17 cellular contexts compared by ENCODE assay signal in the genomic region with DNA sequence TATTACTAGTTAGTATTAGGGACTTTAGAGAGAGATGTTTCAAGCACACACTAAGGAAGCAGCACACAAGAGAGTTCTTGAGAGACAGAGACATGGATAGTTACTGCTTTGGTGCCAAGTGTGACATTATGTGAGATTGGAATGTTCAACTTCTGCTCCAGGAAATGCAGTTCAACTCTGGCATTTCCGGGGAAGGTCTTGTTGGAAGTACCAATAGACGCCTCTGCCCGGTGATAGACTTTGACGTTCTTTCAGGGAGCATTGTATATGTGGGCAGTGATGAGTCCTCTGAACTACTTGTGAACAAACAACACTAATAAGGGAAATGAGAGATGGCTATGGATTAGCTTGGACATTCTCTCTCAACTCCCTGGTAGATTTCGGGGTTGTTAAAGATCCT.
DNase-seq lines count a peak whose midpoint lies in the region; ATAC-seq, FAIRE-seq and TF ChIP-seq lines count a peak whose summit lies in the region.
"Had no signal": no experiment of that assay in that cellular context is flagged by ENCODE, and none has a peak within 500 bp of the region (broad histone marks: within the 10 kb centered on the region; RNA-seq: fewer than 3 reads in every experiment).

No MANE protein-coding gene starts in this region.

- POLR2A ChIA-PET in endothelial cell of umbilical vein (lab: Charles Lee) = no interaction called here

- H3K4me3 Mint-ChIP-seq in activated CD4-positive, alpha-beta T cell treated with anti-CD3 and anti-CD28 coated beads, Interleukin-2, amount 10 ng/mL, durations not matched to agents 24 days and 14 days = no peak overlapping the region
- H3K4me3 Mint-ChIP-seq: CD14-positive monocyte; CD4-positive, alpha-beta memory T cell; HFFc6 had no signal

- H3K36me3 ChIP-seq in bronchial epithelial cell (ENCODE audit: control insufficient read depth, insufficient read depth, low read length) = no peaks in the 10 kb centered on the region
- no peaks in the 10 kb centered on the region for H3K36me3 ChIP-seq in endothelial cell of umbilical vein (ENCODE audit: control insufficient read depth in 2 of 2, extremely low read depth in 1 of 2, insufficient read depth in 2 of 2, low read length in 2 of 2)
- H3K36me3 ChIP-seq: BLaER1 had no signal

- H3K79me2 ChIP-seq in endothelial cell of umbilical vein (ENCODE audit: control insufficient read depth, insufficient read depth, low read length) = no peaks in the 10 kb centered on the region

- no peak for ATAC-seq in HG02884 (IDR thresholded peaks at IDR 0.05; ENCODE audit: unreplicated experiment)
- ATAC-seq: HCT116 had no signal

- no peaks in the 10 kb centered on the region for H3K9me1 ChIP-seq in endothelial cell of umbilical vein (replicated peaks; ENCODE audit: control insufficient read depth, extremely low read depth, insufficient read depth, low read length)

- intact Hi-C loops in endothelial cell of umbilical vein (cut with micrococcal nuclease) = no loop called here
- intact Hi-C loops in activated CD4-positive, alpha-beta T cell treated with anti-CD3 and anti-CD28 coated beads, Interleukin-2, amount 10 ng/mL, durations not matched to agents 24 days and 14 days (cut with micrococcal nuclease) = no loop called here

- H3K4me2 ChIP-seq in endothelial cell of umbilical vein (ENCODE audit: insufficient read depth, low read length) = no peak overlapping the region
- H3K4me2 ChIP-seq: BLaER1 had no signal

- CTCF ChIA-PET in endothelial cell of umbilical vein (lab: Charles Lee) = interaction anchor here (1.2 kb wide), 1 partner anchor 611 kb away, joined by 3 read pairs; no protein-coding TSS in a partner anchor

- no peaks in the 10 kb centered on the region for H3K27me3 ChIP-seq in bronchial epithelial cell (ENCODE audit: control insufficient read depth, insufficient read depth, low read length)
- no peaks in the 10 kb centered on the region for H3K27me3 ChIP-seq in endothelial cell of umbilical vein (ENCODE audit: control insufficient read depth in 2 of 2, insufficient read depth in 2 of 2, low read length in 2 of 2)
- H3K27me3 ChIP-seq: BLaER1 had no signal

- TF ChIP-seq POLR2A in endothelial cell of umbilical vein (IDR thresholded peaks at IDR 0.05; ENCODE audit: low read depth, low read length) = no peak

- H3K4me3 ChIP-seq in bronchial epithelial cell (ENCODE audit: low read depth, low read length) (no peak overlapping the region), endothelial cell of umbilical vein (replicated peaks in 1 of 3; ENCODE audit: insufficient read depth in 1 of 3, low read depth in 1 of 3, low read length in 3 of 3) (no peak overlapping the region)
- H3K4me3 ChIP-seq: BLaER1 had no signal

- DNase-seq in A172 (ENCODE audit: low spot score) (peak; percentile 49), bronchial epithelial cell (ENCODE audit: low read depth) (no peak), endothelial cell of umbilical vein (ENCODE audit: low read depth, low spot score) (peak; percentile 1), pulmonary artery endothelial cell (ENCODE audit: low read depth, low spot score) (peak; percentile 0), NCI-H1930 (lab: John Stamatoyannopoulos, UW) (no peak)
- no peak for DNase-seq in activated CD4-positive, alpha-beta T cell treated with anti-CD3 and anti-CD28 coated beads, Interleukin-2, amount 10 ng/mL, durations not matched to agents 24 days and 14 days
- DNase-seq: CD4-positive, alpha-beta memory T cell; DMS79 treated with DMSO at 0.1 percent for 48 hours; GF-D8; GOT3; H7; HFFc6 had no signal

- FAIRE-seq in bronchial epithelial cell (lab: Jason Lieb, UNC) (peak; percentile 50), endothelial cell of umbilical vein (lab: Jason Lieb, UNC) (no peak)

- no TSS peak for BruUV-seq in endothelial cell of umbilical vein (replicated peaks; lab: Mats Ljungman, UMichigan)

- H2AFZ ChIP-seq in endothelial cell of umbilical vein (ENCODE audit: low read depth, low read length) = no peak overlapping the region

- H3K27me3 Mint-ChIP-seq in activated CD4-positive, alpha-beta T cell treated with anti-CD3 and anti-CD28 coated beads, Interleukin-2, amount 10 ng/mL, durations not matched to agents 24 days and 14 days = no peaks in the 10 kb centered on the region
- H3K27me3 Mint-ChIP-seq: CD4-positive, alpha-beta memory T cell had no signal

- TF ChIP-seq CTCF in bronchial epithelial cell (IDR thresholded peaks at IDR 0.05; ENCODE audit: insufficient read depth, low read length, severe bottlenecking) (no peak), endothelial cell of umbilical vein (IDR thresholded peaks at IDR 0.05; ENCODE audit: extremely low read depth in 1 of 2, insufficient read depth in 1 of 2, low read depth in 1 of 2, low read length in 2 of 2) (no peak)

- no peaks in the 10 kb centered on the region for H3K9me3 ChIP-seq in endothelial cell of umbilical vein (replicated peaks; ENCODE audit: control insufficient read depth, insufficient read depth, low read length)
- H3K9me3 ChIP-seq: BLaER1 had no signal

- H3K36me3 Mint-ChIP-seq in activated CD4-positive, alpha-beta T cell treated with anti-CD3 and anti-CD28 coated beads, Interleukin-2, amount 10 ng/mL, durations not matched to agents 24 days and 14 days (ENCODE audit: low read depth) = no peaks in the 10 kb centered on the region
- H3K36me3 Mint-ChIP-seq: CD4-positive, alpha-beta memory T cell had no signal

- dilution Hi-C loops in endothelial cell of umbilical vein (cut with MboI; ENCODE audit: extremely low pct_ligation_motif_present, low sequenced_read_pairs) = no loop called here

- peaks cover 4% of the 10 kb centered on the region for H3K9me3 Mint-ChIP-seq in activated CD4-positive, alpha-beta T cell treated with anti-CD3 and anti-CD28 coated beads, Interleukin-2, amount 10 ng/mL, durations not matched to agents 24 days and 14 days
- H3K9me3 Mint-ChIP-seq: HFFc6 had no signal

- no peak overlapping the region for H3K27ac ChIP-seq in endothelial cell of umbilical vein (ENCODE audit: insufficient read depth, low read depth, low read length)
- H3K27ac ChIP-seq: 22Rv1, BLaER1 had no signal

- no peak overlapping the region for H3K27ac Mint-ChIP-seq in activated CD4-positive, alpha-beta T cell treated with anti-CD3 and anti-CD28 coated beads, Interleukin-2, amount 10 ng/mL, durations not matched to agents 24 days and 14 days
- H3K27ac Mint-ChIP-seq: CD4-positive, alpha-beta memory T cell; HFFc6 had no signal

- no peaks in the 10 kb centered on the region for H3K4me1 Mint-ChIP-seq in activated CD4-positive, alpha-beta T cell treated with anti-CD3 and anti-CD28 coated beads, Interleukin-2, amount 10 ng/mL, durations not matched to agents 24 days and 14 days
- H3K4me1 Mint-ChIP-seq: CD4-positive, alpha-beta memory T cell had no signal

- no peak overlapping the region for H3K9ac ChIP-seq in endothelial cell of umbilical vein (replicated peaks; ENCODE audit: extremely low read depth, insufficient read depth, low read length)
- H3K9ac ChIP-seq: BLaER1 had no signal

- no peaks in the 10 kb centered on the region for H3K4me1 ChIP-seq in endothelial cell of umbilical vein (ENCODE audit: control insufficient read depth, extremely low read depth, insufficient read depth, low read length)

- no peaks in the 10 kb centered on the region for H4K20me1 ChIP-seq in endothelial cell of umbilical vein (replicated peaks; ENCODE audit: control insufficient read depth, extremely low read depth, insufficient read depth, low read length)
- H4K20me1 ChIP-seq: BLaER1 had no signal

TF ChIP-seq in endothelial cell of umbilical vein, 7 proteins besides CTCF, POLR2A, EP300 and RAD21:
- no peak for TF ChIP-seq MYC (IDR thresholded peaks at IDR 0.05; ENCODE audit: low read depth, low read length)
- TF ChIP-seq FOS (IDR thresholded peaks at IDR 0.05; ENCODE audit: borderline replicate concordance, insufficient read depth, low read length) = no peak
- no peak for TF ChIP-seq JUN (IDR thresholded peaks at IDR 0.05; ENCODE audit: borderline replicate concordance, insufficient read depth, insufficient read length, low read depth)
- no peak for TF ChIP-seq POLR2AphosphoS5 (IDR thresholded peaks at IDR 0.05; ENCODE audit: insufficient read depth, low read depth, low read length)
- TF ChIP-seq, protein P1, sequence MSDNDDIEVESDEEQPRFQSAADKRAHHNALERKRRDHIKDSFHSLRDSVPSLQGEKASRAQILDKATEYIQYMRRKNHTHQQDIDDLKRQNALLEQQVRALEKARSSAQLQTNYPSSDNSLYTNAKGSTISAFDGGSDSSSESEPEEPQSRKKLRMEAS (IDR thresholded peaks at IDR 0.05; ENCODE audit: insufficient read depth, insufficient read length) = no peak
- TF ChIP-seq EZH2 (IDR thresholded peaks at IDR 0.05; ENCODE audit: borderline replicate concordance, low read depth, low read length, severe bottlenecking) = no peak
- no peak for TF ChIP-seq GATA2 (IDR thresholded peaks at IDR 0.05; ENCODE audit: insufficient read depth, insufficient read length, low read depth, low read length)

Comparison
In these comparisons a context has a peak if more than half of its experiments do, and no peak if none do; other contexts are left out.
1. DNase-seq: peak in A172 (single experiment), endothelial cell of umbilical vein (single experiment) and pulmonary artery endothelial cell (single experiment); none in bronchial epithelial cell (single experiment), NCI-H1930 (0 of 2) and activated CD4-positive, alpha-beta T cell treated with anti-CD3 and anti-CD28 coated beads, Interleukin-2, amount 10 ng/mL, durations not matched to agents 24 days and 14 days (single experiment).